2 cellular contexts compared by ENCODE assay signal in the genomic region with DNA sequence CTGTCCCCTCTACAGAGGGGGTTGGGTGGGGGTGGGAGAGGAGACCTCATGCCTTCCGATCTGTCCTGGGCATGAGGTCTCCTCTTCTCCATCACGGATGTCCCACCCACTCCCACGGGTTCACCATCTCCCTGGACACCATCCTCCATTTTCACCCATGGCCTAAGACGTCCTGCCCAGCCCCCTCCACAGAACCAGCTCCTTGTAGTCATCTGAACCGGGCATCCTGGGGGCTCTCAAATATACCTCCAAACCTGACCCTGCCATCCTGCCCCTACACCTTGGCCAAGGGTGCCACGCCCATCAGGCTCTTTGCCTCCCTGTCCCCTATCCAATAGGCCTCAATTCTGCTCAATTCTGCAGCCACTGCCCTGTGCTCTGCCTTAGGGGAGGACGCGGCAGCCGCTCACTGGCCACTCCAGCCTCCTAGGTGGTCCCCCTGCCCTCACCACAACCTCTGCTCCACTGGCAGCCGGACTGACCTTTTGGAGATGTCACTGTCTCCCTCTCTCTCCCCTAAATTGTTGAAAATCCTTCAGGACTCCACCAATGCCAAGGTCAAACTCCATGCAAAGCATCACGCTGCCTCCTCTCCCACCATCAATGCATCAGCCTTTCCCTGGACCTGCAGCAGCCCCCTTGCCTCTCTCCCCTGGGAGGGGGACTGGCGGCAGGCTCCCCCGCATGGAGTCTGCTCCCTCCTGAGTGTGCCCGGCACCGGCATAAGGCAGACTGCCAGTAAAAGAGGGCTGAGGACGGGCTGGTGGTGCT.
TF ChIP-seq lines count a peak whose summit lies in the region.

No MANE protein-coding gene starts in this region.

TF ChIP-seq in IMR-90, 13 proteins besides CTCF, POLR2A, EP300 and RAD21:
- no peak for TF ChIP-seq BHLHE40 (IDR thresholded peaks at IDR 0.05; ENCODE audit: low read depth, low read length)
- no peak for TF ChIP-seq NFE2L2 (IDR thresholded peaks at IDR 0.05; ENCODE audit: low read depth, low read length)
- no peak for TF ChIP-seq CEBPB (IDR thresholded peaks at IDR 0.05; ENCODE audit: low read depth, low read length)
- TF ChIP-seq RFX5 (IDR thresholded peaks at IDR 0.05; ENCODE audit: low read depth, low read length): no peak
- TF ChIP-seq, protein P1, sequence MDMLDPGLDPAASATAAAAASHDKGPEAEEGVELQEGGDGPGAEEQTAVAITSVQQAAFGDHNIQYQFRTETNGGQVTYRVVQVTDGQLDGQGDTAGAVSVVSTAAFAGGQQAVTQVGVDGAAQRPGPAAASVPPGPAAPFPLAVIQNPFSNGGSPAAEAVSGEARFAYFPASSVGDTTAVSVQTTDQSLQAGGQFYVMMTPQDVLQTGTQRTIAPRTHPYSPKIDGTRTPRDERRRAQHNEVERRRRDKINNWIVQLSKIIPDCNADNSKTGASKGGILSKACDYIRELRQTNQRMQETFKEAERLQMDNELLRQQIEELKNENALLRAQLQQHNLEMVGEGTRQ (IDR thresholded peaks at IDR 0.05; ENCODE audit: low read depth, low read length): no peak
- no peak for TF ChIP-seq MAZ (IDR thresholded peaks at IDR 0.05; ENCODE audit: borderline replicate concordance, low read depth, low read length)

TF ChIP-seq in H1, 55 proteins besides CTCF, POLR2A, EP300 and RAD21:
- TF ChIP-seq ZNF274 (IDR thresholded peaks at IDR 0.05; ENCODE audit: borderline replicate concordance, extremely low read depth, low read length): no peak
- TF ChIP-seq, protein P2, sequence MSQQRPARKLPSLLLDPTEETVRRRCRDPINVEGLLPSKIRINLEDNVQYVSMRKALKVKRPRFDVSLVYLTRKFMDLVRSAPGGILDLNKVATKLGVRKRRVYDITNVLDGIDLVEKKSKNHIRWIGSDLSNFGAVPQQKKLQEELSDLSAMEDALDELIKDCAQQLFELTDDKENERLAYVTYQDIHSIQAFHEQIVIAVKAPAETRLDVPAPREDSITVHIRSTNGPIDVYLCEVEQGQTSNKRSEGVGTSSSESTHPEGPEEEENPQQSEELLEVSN (IDR thresholded peaks at IDR 0.05): no peak
- no peak for TF ChIP-seq PHF8 (conservative IDR thresholded peaks at IDR 0.05; ENCODE audit: low read depth, low read length)
- TF ChIP-seq NANOG (IDR thresholded peaks at IDR 0.05; ENCODE audit: insufficient read depth, low read depth, low read length, poor library complexity, severe bottlenecking): no peak
- TF ChIP-seq, protein P3, sequence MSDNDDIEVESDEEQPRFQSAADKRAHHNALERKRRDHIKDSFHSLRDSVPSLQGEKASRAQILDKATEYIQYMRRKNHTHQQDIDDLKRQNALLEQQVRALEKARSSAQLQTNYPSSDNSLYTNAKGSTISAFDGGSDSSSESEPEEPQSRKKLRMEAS (IDR thresholded peaks at IDR 0.05): no peak
- TF ChIP-seq TAF1 (IDR thresholded peaks at IDR 0.05; ENCODE audit: low read depth, low read length): no peak
- no peak for TF ChIP-seq SIRT6 (IDR thresholded peaks at IDR 0.05; ENCODE audit: low read length)
- no peak for TF ChIP-seq NRF1 (IDR thresholded peaks at IDR 0.05; ENCODE audit: low read depth, low read length)
- TF ChIP-seq JUND (IDR thresholded peaks at IDR 0.05; ENCODE audit: low read length): no peak
- TF ChIP-seq BCL11A (IDR thresholded peaks at IDR 0.05; ENCODE audit: low read depth in 2 of 2, low read length in 2 of 2): no peak
- TF ChIP-seq BRCA1 (IDR thresholded peaks at IDR 0.05; ENCODE audit: low read depth, low read length): no peak
- TF ChIP-seq CHD2 (IDR thresholded peaks at IDR 0.05; ENCODE audit: low read length): no peak
- TF ChIP-seq, protein P4, sequence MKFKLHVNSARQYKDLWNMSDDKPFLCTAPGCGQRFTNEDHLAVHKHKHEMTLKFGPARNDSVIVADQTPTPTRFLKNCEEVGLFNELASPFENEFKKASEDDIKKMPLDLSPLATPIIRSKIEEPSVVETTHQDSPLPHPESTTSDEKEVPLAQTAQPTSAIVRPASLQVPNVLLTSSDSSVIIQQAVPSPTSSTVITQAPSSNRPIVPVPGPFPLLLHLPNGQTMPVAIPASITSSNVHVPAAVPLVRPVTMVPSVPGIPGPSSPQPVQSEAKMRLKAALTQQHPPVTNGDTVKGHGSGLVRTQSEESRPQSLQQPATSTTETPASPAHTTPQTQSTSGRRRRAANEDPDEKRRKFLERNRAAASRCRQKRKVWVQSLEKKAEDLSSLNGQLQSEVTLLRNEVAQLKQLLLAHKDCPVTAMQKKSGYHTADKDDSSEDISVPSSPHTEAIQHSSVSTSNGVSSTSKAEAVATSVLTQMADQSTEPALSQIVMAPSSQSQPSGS (IDR thresholded peaks at IDR 0.05; ENCODE audit: low read length): no peak
- TF ChIP-seq SIX5 (IDR thresholded peaks at IDR 0.05; ENCODE audit: low read depth, low read length): no peak
- no peak for TF ChIP-seq FOSL1 (IDR thresholded peaks at IDR 0.05; ENCODE audit: insufficient read depth, low read depth, low read length)
- no peak for TF ChIP-seq JUN (IDR thresholded peaks at IDR 0.05; ENCODE audit: low read depth, low read length)
- no peak for TF ChIP-seq SP1 (IDR thresholded peaks at IDR 0.05; ENCODE audit: low read depth, low read length)
- TF ChIP-seq EGR1 (IDR thresholded peaks at IDR 0.05; ENCODE audit: borderline replicate concordance, low read depth, low read length): no peak
- no peak for TF ChIP-seq RXRA (IDR thresholded peaks at IDR 0.05; ENCODE audit: insufficient read depth, low read depth, low read length)
- no peak for TF ChIP-seq HDAC2 (IDR thresholded peaks at IDR 0.05; ENCODE audit: borderline replicate concordance in 1 of 2, low read depth in 2 of 2, low read length in 2 of 2)
